16 cellular contexts compared by ENCODE assay signal in the genomic region with DNA sequence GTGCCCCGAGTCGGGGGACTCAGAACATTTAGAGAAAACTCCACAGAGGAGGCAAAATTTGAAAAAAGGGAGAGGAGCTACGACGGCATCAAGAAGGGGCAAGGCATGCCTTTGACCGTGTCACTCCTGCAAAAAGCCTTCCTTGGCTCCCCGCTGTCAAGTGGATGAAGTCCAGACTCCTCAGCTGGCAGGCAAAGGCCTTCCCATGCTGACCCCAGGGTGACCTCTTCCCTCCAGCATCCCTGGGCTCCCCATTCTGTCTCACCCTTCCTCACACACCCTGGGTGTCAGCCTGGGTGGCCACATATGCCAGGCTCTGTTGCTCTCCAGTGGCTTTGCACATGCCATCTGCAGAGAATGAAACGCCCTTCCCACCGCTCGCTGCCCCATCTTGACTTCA.
DNase-seq lines count a peak whose midpoint lies in the region; ATAC-seq, FAIRE-seq and TF ChIP-seq lines count a peak whose summit lies in the region.
"Had no signal": no experiment of that assay in that cellular context is flagged by ENCODE, and none has a peak within 500 bp of the region (broad histone marks: within the 10 kb centered on the region; RNA-seq: fewer than 3 reads in every experiment).

No MANE protein-coding gene starts in this region.

- no peak overlapping the region for H3T11ph ChIP-seq in H9 (ENCODE audit: low read length)

- H2BK5ac ChIP-seq in H9 (ENCODE audit: insufficient read length, low read length) = no peak overlapping the region
- H2BK5ac ChIP-seq in H1 (ENCODE audit: low read depth, low read length) = no peak overlapping the region

- TF ChIP-seq RAD21 in H1 (IDR thresholded peaks at IDR 0.05 in 1 of 2, conservative IDR thresholded peaks at IDR 0.05 in 1 of 2; ENCODE audit: low read depth in 2 of 2, low read length in 2 of 2) = no peak

- no CpG with 5 or more reads among the region's 9 CpGs for WGBS in H9 (ENCODE audit: extremely low coverage, insufficient read length, low lambda C conversion rate)
- 90% methylated on average over 9 of the region's 9 CpGs; no CpG with 5 or more reads in 1 of the 2 experiments for WGBS in H1 (ENCODE audit: extremely low coverage in 1 of 2, insufficient coverage in 1 of 2, insufficient read length in 1 of 2, insufficient replicate concordance in 2 of 2, low coverage in 1 of 2, low lambda C conversion rate in 2 of 2, missing lambda C conversion rate in 1 of 2), 2 experiments

- TF ChIP-seq CTCF in CD14-positive monocyte (IDR thresholded peaks at IDR 0.05) = no peak
- no peak for TF ChIP-seq CTCF in H9 (conservative IDR thresholded peaks at IDR 0.05)
- no peak for TF ChIP-seq CTCF in H1 (IDR thresholded peaks at IDR 0.05; ENCODE audit: control extremely low read depth in 1 of 3, insufficient read depth in 1 of 3, low read depth in 1 of 3, low read length in 3 of 3)
- TF ChIP-seq CTCF in parathyroid adenoma (IDR thresholded peaks at IDR 0.05) = no peak

- H3K14ac ChIP-seq in H9 (ENCODE audit: insufficient read depth, low read length) (peak overlapping the region; percentile 30; the same call in 1 of the 2 replicates), H1 (ENCODE audit: insufficient read length) (no peak overlapping the region)

- H3K9ac ChIP-seq in H9 (ENCODE audit: extremely low read depth, insufficient read length, low read length) (no peak overlapping the region), H1 (replicated peaks in 1 of 4; ENCODE audit: extremely low read depth in 1 of 4, low read depth in 3 of 4, low read length in 3 of 4) (no peak overlapping the region), parathyroid adenoma (no peak overlapping the region)

- H2AK5ac ChIP-seq in H9 (ENCODE audit: insufficient read length, low read length) (no peak overlapping the region), H1 (ENCODE audit: low read depth, low read length) (no peak overlapping the region)

- no peak for DNase-seq in CD14-positive monocyte (ENCODE audit: low spot score)
- no peak for DNase-seq in H9
- DNase-seq in H1 (ENCODE audit: low read depth in 1 of 2, low spot score in 2 of 2) = no peak
- no peak for DNase-seq in central memory CD4-positive, alpha-beta T cell
- DNase-seq: BE2C; CD8-positive, alpha-beta memory T cell; GOT3; HFFc6; Karpas-422; NCI-H2029; NCI-H2171 treated with DMSO at 0.1 percent for 48 hours; NCI-H510A; NCI-H82 had no signal

- H3K4me3 ChIP-seq in H1 (ENCODE audit: extremely low read depth in 1 of 4, insufficient read depth in 2 of 4, low read depth in 3 of 4, low read length in 4 of 4) (no peak overlapping the region), parathyroid adenoma (ENCODE audit: low read depth, low read length) (no peak overlapping the region)

- FAIRE-seq in H1 (lab: Jason Lieb, UNC) = no peak

- H3K79me1 ChIP-seq in H9 (ENCODE audit: insufficient read depth, low read depth, low read length, poor library complexity, severe bottlenecking) = no peaks in the 10 kb centered on the region
- H3K79me1 ChIP-seq in H1 (ENCODE audit: low read depth, low read length) = no peaks in the 10 kb centered on the region

- H3K4ac ChIP-seq in H9 (ENCODE audit: low read depth, low read length) (no peak overlapping the region), H1 (replicated peaks; ENCODE audit: insufficient read length, low read depth, low read length) (no peak overlapping the region)

- H3K56ac ChIP-seq in H9 (ENCODE audit: insufficient read length, low read depth, low read length) = no peak overlapping the region
- H3K56ac ChIP-seq in H1 (replicated peaks; ENCODE audit: insufficient read length, low read depth, low read length) = no peak overlapping the region

- H3K4me2 ChIP-seq in H9 (ENCODE audit: insufficient read depth, insufficient read length, low read length) (no peak overlapping the region), H1 (ENCODE audit: insufficient read depth in 1 of 2, low read depth in 2 of 2, low read length in 2 of 2) (no peak overlapping the region), parathyroid adenoma (ENCODE audit: low read length) (peak overlapping the region; percentile 34)

- H2BK12ac ChIP-seq in H9 (ENCODE audit: insufficient read length, low read depth, low read length) = no peak overlapping the region
- no peak overlapping the region for H2BK12ac ChIP-seq in H1 (ENCODE audit: low read depth, low read length)

- H3K27me3 ChIP-seq in H9 (ENCODE audit: insufficient read depth, low read length) (no peaks in the 10 kb centered on the region), H1 (replicated peaks in 1 of 4; ENCODE audit: control insufficient read depth in 3 of 4, extremely low read depth in 1 of 4, insufficient read depth in 3 of 4, low read length in 3 of 4) (no peaks in the 10 kb centered on the region; a peak in 2 of 7 replicates), parathyroid adenoma (ENCODE audit: control insufficient read depth, insufficient read depth, low read length) (no peaks in the 10 kb centered on the region)
- H3K27me3 ChIP-seq: BE2C had no signal

- H3K27ac ChIP-seq in H9 (ENCODE audit: insufficient read length, low read depth, low read length) (no peak overlapping the region), H1 (ENCODE audit: low read depth, low read length) (no peak overlapping the region), parathyroid adenoma (peak overlapping the region; percentile 99)

- peak overlapping the region in 4 of 7 donors; percentile 31 to 72 (median 45) for H3K27ac Mint-ChIP-seq in CD14-positive monocyte
- no peak overlapping the region for H3K27ac Mint-ChIP-seq in H9
- H3K27ac Mint-ChIP-seq: HFFc6 had no signal

- H2BK20ac ChIP-seq in H9 (ENCODE audit: low read depth, low read length, poor library complexity, severe bottlenecking) (no peak overlapping the region), H1 (ENCODE audit: low read length) (no peak overlapping the region)

- H3K23ac ChIP-seq in H9 (ENCODE audit: insufficient read length, low read depth, low read length) (no peak overlapping the region), H1 (ENCODE audit: insufficient read length) (no peak overlapping the region)

- H2BK120ac ChIP-seq in H9 (ENCODE audit: low read depth, low read length, poor library complexity, severe bottlenecking) = no peak overlapping the region
- no peak overlapping the region for H2BK120ac ChIP-seq in H1 (replicated peaks; ENCODE audit: low read depth, low read length)

- H4K8ac ChIP-seq in H9 (replicated peaks; ENCODE audit: insufficient read length, low read depth, low read length) (no peak overlapping the region), H1 (ENCODE audit: extremely low read depth, insufficient read depth, low read length) (no peak overlapping the region)

- H3K23me2 ChIP-seq in H9 (ENCODE audit: insufficient read length, low read depth, low read length, poor library complexity, severe bottlenecking) (no peaks in the 10 kb centered on the region), H1 (ENCODE audit: low read depth, low read length) (no peaks in the 10 kb centered on the region)

- no peak for ATAC-seq in HG02981 (IDR thresholded peaks at IDR 0.05; ENCODE audit: unreplicated experiment)
- ATAC-seq in activated CD4-positive, CD25-positive, alpha-beta regulatory T cell treated with anti-CD3 and anti-CD28 coated beads, Interleukin-2, amount 50 U/mL, for 24 hours = no peak

- H3K9me3 ChIP-seq in H9 (ENCODE audit: control insufficient read depth, low read depth, low read length) (no peaks in the 10 kb centered on the region), H1 (ENCODE audit: insufficient read depth in 2 of 2, low read depth in 1 of 2, low read length in 1 of 2) (no peaks in the 10 kb centered on the region), parathyroid adenoma (ENCODE audit: control insufficient read depth, low read length) (no peaks in the 10 kb centered on the region)
- H3K9me3 ChIP-seq: BE2C had no signal

- intact Hi-C loops in CD14-positive monocyte (cut with micrococcal nuclease) = no loop called here

- H4K20me1 ChIP-seq in H9 (ENCODE audit: control insufficient read depth, insufficient read depth, insufficient read length) (no peaks in the 10 kb centered on the region), H1 (replicated peaks in 1 of 2; ENCODE audit: control insufficient read depth in 1 of 2, insufficient read depth in 2 of 2, low read length in 2 of 2) (no peaks in the 10 kb centered on the region)

- H3K4me1 Mint-ChIP-seq in CD14-positive monocyte (peaks cover 40% of the 10 kb centered on the region), H9 (peaks cover 35 to 38% of the 10 kb centered on the region in 2 experiments)

- H4K91ac ChIP-seq in H9 (ENCODE audit: insufficient read length, low read depth, low read length) (no peak overlapping the region), H1 (replicated peaks; ENCODE audit: insufficient read length, low read length) (no peak overlapping the region)

- H3K36me3 ChIP-seq in H1 (ENCODE audit: control insufficient read depth in 2 of 4, insufficient read depth in 4 of 4, low read length in 3 of 4) (no peaks in the 10 kb centered on the region), parathyroid adenoma (ENCODE audit: control insufficient read depth, insufficient read depth, low read length) (no peaks in the 10 kb centered on the region)
- H3K36me3 ChIP-seq: BE2C had no signal

- H3K4me1 ChIP-seq in H9 (ENCODE audit: insufficient read depth, low read length) (peaks cover 4% of the 10 kb centered on the region), H1 (replicated peaks in 1 of 4; ENCODE audit: control insufficient read depth in 3 of 4, insufficient read depth in 4 of 4, low read length in 3 of 4) (peaks cover 0 to 19% (median 4%) of the 10 kb centered on the region in 4 experiments; a peak in 6 of 7 replicates), parathyroid adenoma (peaks cover 64% of the 10 kb centered on the region)
- H3K4me1 ChIP-seq: BE2C had no signal

- no peaks in the 10 kb centered on the region for H3K36me3 Mint-ChIP-seq in CD14-positive monocyte
- no peaks in the 10 kb centered on the region; a peak in 1 of 7 replicates for H3K36me3 Mint-ChIP-seq in H9 (ENCODE audit: insufficient read depth in 1 of 3, low read depth in 3 of 3)
- H3K36me3 Mint-ChIP-seq: CD8-positive, alpha-beta memory T cell had no signal

- CTCF ChIA-PET in H1 (lab: Charles Lee; ENCODE audit: partially characterized antibody) = interaction anchor here (0.8 to 2.3 kb wide), 3 partner anchors 82 to 128 kb away, joined by 3 to 10 read pairs (median 3); no protein-coding TSS in a partner anchor

- H2AFZ ChIP-seq in H9 (ENCODE audit: low read length) = no peak overlapping the region
- no peak overlapping the region for H2AFZ ChIP-seq in H1 (ENCODE audit: low read length)
- H2AFZ ChIP-seq in parathyroid adenoma = no peak overlapping the region

- H2BK15ac ChIP-seq in H9 (ENCODE audit: low read depth, low read length) = no peak overlapping the region
- peak overlapping the region; percentile 34 for H2BK15ac ChIP-seq in H1 (ENCODE audit: low read length)

- H3K27me3 Mint-ChIP-seq in CD14-positive monocyte (ENCODE audit: low read depth in 3 of 3) = peaks cover 4 to 13% (median 10%) of the 10 kb centered on the region in 3 donors
- H3K27me3 Mint-ChIP-seq in H9 (ENCODE audit: low read depth) = peaks cover 35% of the 10 kb centered on the region

- H3K18ac ChIP-seq in H9 (ENCODE audit: insufficient read length, low read depth, low read length) (no peak overlapping the region), H1 (ENCODE audit: extremely low read depth, low read length) (no peak overlapping the region)

- H3K79me2 ChIP-seq in H9 (ENCODE audit: insufficient read depth, low read length) = no peaks in the 10 kb centered on the region
- no peaks in the 10 kb centered on the region for H3K79me2 ChIP-seq in H1 (ENCODE audit: control insufficient read depth in 1 of 2, insufficient read depth in 2 of 2, low read length in 2 of 2)
- no peaks in the 10 kb centered on the region for H3K79me2 ChIP-seq in parathyroid adenoma

- POLR2A ChIA-PET in H1 (lab: Charles Lee; ENCODE audit: partially characterized antibody) = interaction anchor here (0.7 kb wide), 1 partner anchor 11 kb away, joined by 3 read pairs; no protein-coding TSS in a partner anchor

- TF ChIP-seq POLR2A in H1 (IDR thresholded peaks at IDR 0.05; ENCODE audit: control extremely low read depth in 1 of 2, low read depth in 2 of 2, low read length in 2 of 2) = no peak

- H3K4me3 Mint-ChIP-seq in CD14-positive monocyte (peak overlapping the region in 1 of 2 donors; percentile 26), H9 (no peak overlapping the region)
- H3K4me3 Mint-ChIP-seq: CD8-positive, alpha-beta memory T cell; HFFc6 had no signal

- H3K9me3 Mint-ChIP-seq in CD14-positive monocyte = no peaks in the 10 kb centered on the region
- no peaks in the 10 kb centered on the region for H3K9me3 Mint-ChIP-seq in H9
- H3K9me3 Mint-ChIP-seq: CD8-positive, alpha-beta memory T cell; HFFc6 had no signal

- H4K5ac ChIP-seq in H9 (ENCODE audit: insufficient read length, low read depth, low read length) = no peak overlapping the region
- H4K5ac ChIP-seq in H1 (ENCODE audit: insufficient read length, low read depth, low read length) = no peak overlapping the region

- no peak for TF ChIP-seq EP300 in H1 (IDR thresholded peaks at IDR 0.05; ENCODE audit: borderline replicate concordance in 1 of 2, low read depth in 2 of 2, low read length in 2 of 2)

Comparison
In these comparisons a context has a peak if more than half of its experiments do, and no peak if none do; other contexts are left out.
1. H3K27ac Mint-ChIP-seq: peak in CD14-positive monocyte (4 of 7); none in H9 (0 of 3).